12 cellular contexts compared by ENCODE assay signal in the genomic region with DNA sequence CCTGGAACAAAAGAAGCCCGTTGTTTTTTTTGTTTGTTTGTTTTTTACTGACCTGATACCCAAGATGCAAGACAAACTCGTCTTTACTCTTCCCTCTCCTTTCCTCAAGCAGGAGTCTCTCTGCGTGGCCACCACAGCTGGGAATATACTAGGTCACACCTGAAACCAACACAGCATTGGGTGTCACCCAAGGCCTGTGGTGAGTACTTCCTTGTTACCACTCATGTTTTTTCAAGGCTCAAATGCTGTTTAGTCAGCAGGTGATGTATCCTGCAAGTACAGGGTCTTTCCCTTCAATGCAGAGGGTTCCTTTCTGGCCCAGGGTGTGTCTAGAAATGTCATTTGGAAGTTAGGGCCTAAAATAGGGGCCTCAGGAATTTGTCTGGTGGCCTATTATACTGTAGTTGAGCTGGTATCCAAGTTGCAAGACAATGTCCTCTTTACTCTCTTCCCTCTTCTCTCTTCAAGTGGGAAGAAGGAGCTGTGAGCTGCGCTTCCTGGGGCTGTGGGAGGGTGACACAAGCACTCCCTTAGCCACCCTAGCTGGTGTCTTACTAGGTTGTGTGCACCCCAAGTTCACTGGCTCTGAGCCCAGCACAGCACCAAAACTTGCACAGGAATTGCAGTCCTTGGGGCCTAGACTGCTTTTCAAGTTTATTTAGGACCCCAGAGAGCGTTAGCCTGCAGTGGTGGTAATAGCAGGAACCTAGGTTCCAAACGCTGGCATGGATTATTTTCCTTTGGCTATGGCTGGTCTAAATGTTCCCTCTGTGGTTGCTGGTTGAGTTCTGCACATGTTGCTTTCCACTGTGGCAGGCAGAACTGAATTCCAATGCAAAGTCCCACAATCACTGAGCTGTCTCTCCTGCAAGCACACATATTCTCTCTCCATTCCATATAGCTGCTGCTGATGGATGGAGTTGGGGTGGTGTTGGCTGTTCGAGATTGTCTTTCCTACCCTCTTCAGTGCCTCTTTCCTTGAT.
DNase-seq lines count a peak whose midpoint lies in the region; ATAC-seq lines count a peak whose summit lies in the region.
"Had no signal": no experiment of that assay in that cellular context is flagged by ENCODE, and none has a peak within 500 bp of the region (broad histone marks: within the 10 kb centered on the region; RNA-seq: fewer than 3 reads in every experiment).

No MANE protein-coding gene starts in this region.

- intact Hi-C loops in posterior vena cava (cut with DNase I) (no loop called here), Right ventricle myocardium superior (cut with DNase I) (no loop called here)

- DNase-seq in posterior vena cava (ENCODE audit: low spot score) (peak; percentile 68), NCI-H2081 (lab: John Stamatoyannopoulos, UW) (no peak), T-helper 1 cell (no peak), Right ventricle myocardium superior (no peak), NCI-H1092 treated with DMSO at 0.1 percent for 48 hours (lab: John Stamatoyannopoulos, UW) (no peak)
- DNase-seq: activated CD8-positive, alpha-beta T cell treated with anti-CD3 and anti-CD28 coated beads for 36 hours; activated naive CD4-positive, alpha-beta T cell treated with anti-CD3 and anti-CD28 coated beads for 36 hours; OCI-M1 had no signal

- ATAC-seq in GM19395 (IDR thresholded peaks at IDR 0.05; ENCODE audit: unreplicated experiment) (peak; percentile 74), HG02678 (IDR thresholded peaks at IDR 0.05; ENCODE audit: unreplicated experiment) (peak; percentile 73), HG03558 (IDR thresholded peaks at IDR 0.05; ENCODE audit: extremely low read depth, unreplicated experiment) (peak; percentile 75), Right ventricle myocardium superior (ENCODE audit: poor library complexity) (no peak)
- ATAC-seq: activated CD8-positive, alpha-beta T cell treated with anti-CD3 and anti-CD28 coated beads for 36 hours; HCT116 had no signal
